8 cellular contexts compared by ENCODE assay signal in genomic region chr14:50038398-50039119, GRCh38.
A peak's percentile ranks its signal among the peaks of the same experiment; 100 is the strongest.
DNase-seq lines count a peak whose midpoint lies in the region; ATAC-seq and TF ChIP-seq lines count a peak whose summit lies in the region.

No MANE protein-coding gene starts in this region.

- H3K9me3 Mint-ChIP-seq in nephron progenitor cell, result no peaks in the 10 kb centered on the region

- H3K4me3 ChIP-seq in fibroblast of the aortic adventitia (ENCODE audit: low read depth, low read length), result no peak overlapping the region

- H3K4me1 Mint-ChIP-seq in nephron progenitor cell, result peaks cover 7% of the 10 kb centered on the region

- TF ChIP-seq CTCF in fibroblast of the aortic adventitia (IDR thresholded peaks at IDR 0.05; ENCODE audit: insufficient read depth, low read length) (no peak), nephron progenitor cell (IDR thresholded peaks at IDR 0.05) (no peak)

- no peak overlapping the region for H3K27ac Mint-ChIP-seq in nephron progenitor cell

- no peaks in the 10 kb centered on the region for H3K36me3 Mint-ChIP-seq in nephron progenitor cell (ENCODE audit: low read depth)

- H3K27me3 Mint-ChIP-seq in nephron progenitor cell (ENCODE audit: low read depth, poor library complexity), result peaks cover 10% of the 10 kb centered on the region

- H3K4me3 Mint-ChIP-seq in nephron progenitor cell, result no peak overlapping the region

- ATAC-seq in GM21390 (IDR thresholded peaks at IDR 0.05; ENCODE audit: unreplicated experiment), result peak; percentile 82
- ATAC-seq in HG03575 (IDR thresholded peaks at IDR 0.05; ENCODE audit: extremely low read depth, insufficient number of reproducible peaks, low FRiP score, unreplicated experiment), result peak; percentile 81

- DNase-seq in ELR (ENCODE audit: low read depth) (peak; percentile 99), fibroblast of the aortic adventitia (ENCODE audit: low read depth) (peak; percentile 90), mucosa of gallbladder (ENCODE audit: low spot score) (no peak), nephron progenitor cell (no peak)
- DNase-seq in activated CD4-positive, CD25-positive, alpha-beta regulatory T cell treated with anti-CD3 and anti-CD28 coated beads, Interleukin-2, amount 50 U/mL, for 72 hours, result peak; percentile 59
- peak; percentile 84 for DNase-seq in stimulated activated CD4-positive, alpha-beta T cell treated with anti-CD3 and anti-CD28 coated beads, Interleukin-15, amount 100 ng/mL, for 24 hours

Comparison
In these comparisons a context has a peak if more than half of its experiments do, and no peak if none do; other contexts are left out.
1. DNase-seq: peak in ELR (single experiment), activated CD4-positive, CD25-positive, alpha-beta regulatory T cell treated with anti-CD3 and anti-CD28 coated beads, Interleukin-2, amount 50 U/mL, for 72 hours (single experiment), fibroblast of the aortic adventitia (single experiment) and stimulated activated CD4-positive, alpha-beta T cell treated with anti-CD3 and anti-CD28 coated beads, Interleukin-15, amount 100 ng/mL, for 24 hours (single experiment); none in mucosa of gallbladder (single experiment) and nephron progenitor cell (single experiment).